Comparison of ENCODE assay signal across 21 cellular contexts in genomic region chr5:10149911-10150310, GRCh38.
"Had no signal": no experiment of that assay in that cellular context is flagged by ENCODE, and none has a peak within 500 bp of the region (broad histone marks: within the 10 kb centered on the region; RNA-seq: fewer than 3 reads in every experiment).

No MANE protein-coding gene starts in this region.

- H3K4me3 ChIP-seq: gastrocnemius medialis, lower lobe of right lung, prostate gland, right atrium auricular region, smooth muscle cell, suprapubic skin, vagina had no signal

- H3K4me1 Mint-ChIP-seq: naive thymus-derived CD8-positive, alpha-beta T cell; stimulated activated naive CD8-positive, alpha-beta T cell treated with anti-CD3 and anti-CD28 coated beads, Interleukin-15, amount 100 ng/mL, for 72 hours had no signal

- H3K27me3 ChIP-seq: gastrocnemius medialis, right atrium auricular region, suprapubic skin, vagina had no signal

- H3K36me3 ChIP-seq: gastrocnemius medialis, lower lobe of right lung, prostate gland, right atrium auricular region, suprapubic skin, vagina had no signal

- ATAC-seq: effector memory CD8-positive, alpha-beta T cell; gastrocnemius medialis; left ventricle myocardium superior; lower lobe of right lung; naive thymus-derived CD8-positive, alpha-beta T cell; sciatic nerve; stimulated activated naive CD8-positive, alpha-beta T cell treated with anti-CD3 and anti-CD28 coated beads, Interleukin-15, amount 100 ng/mL, for 72 hours had no signal

- H3K4me1 ChIP-seq: gastrocnemius medialis, lower lobe of right lung, prostate gland, right atrium auricular region, suprapubic skin, vagina had no signal

- H3K4me2 ChIP-seq: smooth muscle cell had no signal

- H3K4me3 Mint-ChIP-seq: effector memory CD8-positive, alpha-beta T cell; naive thymus-derived CD8-positive, alpha-beta T cell; nephron progenitor cell; stimulated activated naive CD8-positive, alpha-beta T cell treated with anti-CD3 and anti-CD28 coated beads, Interleukin-15, amount 100 ng/mL, for 72 hours had no signal

- H3K36me3 Mint-ChIP-seq: naive thymus-derived CD8-positive, alpha-beta T cell had no signal

- H3K27ac Mint-ChIP-seq: effector memory CD8-positive, alpha-beta T cell; stimulated activated naive CD8-positive, alpha-beta T cell treated with anti-CD3 and anti-CD28 coated beads, Interleukin-15, amount 100 ng/mL, for 72 hours had no signal

- H3K9me3 Mint-ChIP-seq: effector memory CD8-positive, alpha-beta T cell; naive thymus-derived CD8-positive, alpha-beta T cell; nephron progenitor cell; stimulated activated naive CD8-positive, alpha-beta T cell treated with anti-CD3 and anti-CD28 coated beads, Interleukin-15, amount 100 ng/mL, for 72 hours had no signal

- DNase-seq: cortex of kidney; effector memory CD8-positive, alpha-beta T cell; foreskin fibroblast; gastrocnemius medialis; left ventricle myocardium superior; lower lobe of right lung; naive thymus-derived CD8-positive, alpha-beta T cell; nephron progenitor cell; stimulated activated CD4-positive, alpha-beta T cell treated with anti-CD3 and anti-CD28 coated beads, Interleukin-12 subunit alpha, Interleukin-12 subunit beta, amount 100 ng/mL, for 4 hours; stimulated activated CD4-positive, alpha-beta T cell treated with anti-CD3 and anti-CD28 coated beads, Interleukin-1b, Interleukin-23, amount 100 ng/mL, for 48 hours; stimulated activated CD4-positive, alpha-beta T cell treated with anti-CD3 and anti-CD28 coated beads, Interleukin-4, amount 100 ng/mL, for 1 hour; stimulated activated CD8-positive, alpha-beta memory T cell treated with anti-CD3 and anti-CD28 coated beads, Interleukin-4, amount 100 ng/mL, for 48 hours; stimulated activated naive CD4-positive, alpha-beta T cell; stimulated activated naive CD8-positive, alpha-beta T cell treated with anti-CD3 and anti-CD28 coated beads, Interleukin-15, amount 100 ng/mL, for 72 hours; trophoblast cell had no signal

- H3K9me3 ChIP-seq: gastrocnemius medialis, lower lobe of right lung, prostate gland, right atrium auricular region, suprapubic skin, vagina had no signal

- H3K27ac ChIP-seq: gastrocnemius medialis, lower lobe of right lung, prostate gland, right atrium auricular region, suprapubic skin, vagina had no signal
